ENCODE assay signal across 8 cellular contexts in genomic region chr1:975896-976683, GRCh38. TPM values are rescaled to one million over a fixed set of nuclear protein-coding genes. Genes with fewer than 3 reads are reported as not detected.
DNase-seq lines count a peak whose midpoint lies in the region; ATAC-seq, FAIRE-seq and TF ChIP-seq lines count a peak whose summit lies in the region.

No MANE protein-coding gene starts in this region.

- BruUV-seq in K562 (replicated peaks; lab: Mats Ljungman, UMichigan) = no TSS peak

- H3K9me1 ChIP-seq in K562 (ENCODE audit: control insufficient read depth, insufficient read depth, low read length) = no peaks in the 10 kb centered on the region

- in situ Hi-C loops in K562 (cut with MboI) = no loop called here

- peak overlapping the region in 1 of 2 experiments; percentile 77; a peak in 2 of 4 replicates for H3K9ac ChIP-seq in K562 (ENCODE audit: insufficient read depth in 1 of 2, low read depth in 2 of 2, low read length in 2 of 2)

- ATAC-seq in K562 (peak; percentile 76), HG02840 (IDR thresholded peaks at IDR 0.05; ENCODE audit: low FRiP score, unreplicated experiment) (no peak)

- H3K27ac ChIP-seq in K562 (ENCODE audit: extremely low read depth, low read depth, low read length) = no peak overlapping the region

- intact Hi-C loops in K562 (cut with micrococcal nuclease) = loop anchor here (2.0 kb wide), 1 partner anchor 71 kb away; no protein-coding TSS in a partner anchor

- H3K27me3 ChIP-seq in K562 (ENCODE audit: control insufficient read depth in 2 of 2, insufficient read depth in 2 of 2, low read length in 2 of 2) (peaks cover 11 to 67% of the 10 kb centered on the region in 2 experiments; a peak in 4 of 5 replicates), kidney epithelial cell (ENCODE audit: control insufficient read depth, insufficient read depth, low read length) (peaks cover 18% of the 10 kb centered on the region)

- WGBS in K562 (ENCODE audit: insufficient coverage, low coverage, missing lambda C conversion rate) = 6% methylated on average over 38 of the region's 40 CpGs

- no peak for TF ChIP-seq EP300 in K562 (IDR thresholded peaks at IDR 0.05; ENCODE audit: low read length)

- H3K36me3 ChIP-seq in K562 (ENCODE audit: control insufficient read depth, insufficient read depth, low read length) (no peaks in the 10 kb centered on the region), kidney epithelial cell (ENCODE audit: control insufficient read depth, insufficient read depth, low read length) (no peaks in the 10 kb centered on the region)

- peak; percentile 71 for TF ChIP-seq CTCF in GM12865 (IDR thresholded peaks at IDR 0.05; ENCODE audit: insufficient read depth, low read depth, low read length, missing control alignments)
- TF ChIP-seq CTCF in LNCAP (IDR thresholded peaks at IDR 0.05) = peak; percentile 56
- TF ChIP-seq CTCF in K562 (IDR thresholded peaks at IDR 0.05 in 2 of 3, conservative IDR thresholded peaks at IDR 0.05 in 1 of 3; ENCODE audit: insufficient read depth in 2 of 3, low read depth in 1 of 3, low read length in 3 of 3) = peak; percentile 63 to 74 (median 70)
- peak; percentile 90 for TF ChIP-seq CTCF in kidney epithelial cell (IDR thresholded peaks at IDR 0.05; ENCODE audit: insufficient read depth, low read length, poor library complexity, severe bottlenecking)

- peak overlapping the region; percentile 28 for H3K4me2 ChIP-seq in K562 (ENCODE audit: insufficient read depth, low read length)

- peaks cover 8% of the 10 kb centered on the region; the same call in 1 of the 2 replicates for H4K20me1 ChIP-seq in K562 (replicated peaks; ENCODE audit: control insufficient read depth, insufficient read depth, low read length)

- H2AFZ ChIP-seq in K562 (ENCODE audit: low read depth, low read length) = peak overlapping the region; percentile 57

- peak; percentile 66 to 74 for TF ChIP-seq RAD21 in K562 (CRISPR knock-in tag; conservative IDR thresholded peaks at IDR 0.05 in 1 of 2, IDR thresholded peaks at IDR 0.05 in 1 of 2)

- DNase-seq in A172 (ENCODE audit: low spot score) (peak; percentile 66), GM12865 (ENCODE audit: low read depth) (peak; percentile 81), T follicular helper cell (ENCODE audit: low read depth) (peak; percentile 30), K562 (ENCODE audit: extremely low read depth in 1 of 4, low spot score in 3 of 4) (peak; percentile 51 to 64 (median 55)), kidney epithelial cell (ENCODE audit: low read depth) (no peak)
- DNase-seq in stimulated activated CD4-positive, alpha-beta T cell treated with anti-CD3 and anti-CD28 coated beads, TNF-alpha, amount 100 ng/mL, for 4 hours (ENCODE audit: low read depth in 3 of 3) = peak; percentile 35 to 50 (median 49)

- H3K4me1 ChIP-seq in K562 (replicated peaks in 1 of 2; ENCODE audit: control insufficient read depth in 2 of 2, insufficient read depth in 2 of 2, low read length in 2 of 2) = peaks cover 0 to 82% of the 10 kb centered on the region in 2 experiments; a peak in 3 of 5 replicates

- FAIRE-seq in K562 (lab: Jason Lieb, UNC) = peak; percentile 46

- H3K79me2 ChIP-seq in K562 (ENCODE audit: control insufficient read depth, insufficient read depth, low read length) = no peaks in the 10 kb centered on the region

- no peak for TF ChIP-seq POLR2A in K562 (conservative IDR thresholded peaks at IDR 0.05)

- POLR2A ChIA-PET in K562 (lab: Yijun Ruan, JAX) = interaction anchor here (0.6 to 2.2 kb wide), 3 partner anchors 9 to 677 kb away, joined by 3 to 10 read pairs (median 3); partner anchors contain the start of gene PLEKHN1

- H3K9me3 ChIP-seq in K562 (replicated peaks; ENCODE audit: control insufficient read depth, insufficient read depth, low read depth, low read length) = no peaks in the 10 kb centered on the region

- H3K4me3 ChIP-seq in GM12865 (ENCODE audit: low read depth, low read length) (no peak overlapping the region), K562 (peak overlapping the region; percentile 9; the same call in 1 of the 2 replicates), kidney epithelial cell (ENCODE audit: low read depth, low read length) (peak overlapping the region; percentile 3)

- CTCF ChIA-PET in K562 (lab: Yijun Ruan, JAX; ENCODE audit: low intra/inter-chr PET ratio) = interaction anchor here (1.5 kb wide), 1 partner anchor 107 kb away, joined by 5 read pairs; no protein-coding TSS in a partner anchor

RNA-seq across cellular contexts. Expression of gene PERM1, which starts 5.8 kb away (rescaled TPM):
- 0.29 TPM in 1 of 2 replicates, not detected in the other for total RNA-seq in A172 (2014; rRNA removed; shearing (Covaris generic))
- total RNA-seq in K562 (2011; cell fraction: chromatin; rRNA removed; ENCODE audit: low replicate concordance) = 0.30 and 1.0 TPM in 2 replicates
- 0.39 and 0.67 TPM in 2 replicates for total RNA-seq in K562 (2011; cell fraction: nucleolus; rRNA removed)
- 0.23 and 0.29 TPM in 2 replicates for total RNA-seq in K562 (2011; cell fraction: nucleoplasm; rRNA removed)
- not detected in 2 replicates for total RNA-seq in K562 (2014; rRNA removed)
- not detected in 2 replicates for total RNA-seq in K562 (2014; rRNA removed; fragmentation: Illumina TruSeq; extraction: Trizol)
- total RNA-seq in K562 (2015; rRNA removed; fragmentation: Illumina TruSeq; extraction: Trizol) = not detected in 2 replicates
- not detected in 2 replicates for total RNA-seq in K562 (2021)
- polyA plus RNA-seq in K562 (2011; rRNA removed) = 0.04 TPM in 1 of 2 replicates, not detected in the other
- polyA plus RNA-seq in K562 (2011; cell fraction: cytosol; rRNA removed) = 0.06 TPM in 1 of 2 replicates, not detected in the other
- 0.18 and 0.25 TPM in 2 replicates for polyA plus RNA-seq in K562 (2011; cell fraction: nucleus; rRNA removed)
- 0.46 and 0.48 TPM in 2 replicates for polyA plus RNA-seq in K562 (2012)
- not detected in 2 replicates for polyA plus RNA-seq in K562 (2014; fragmentation: Illumina TruSeq; extraction: Trizol)
- polyA plus RNA-seq in K562 (2014; fragmentation: Nextera tagmentation; extraction: Ambion mirVana) = not detected
- not detected in 2 replicates for polyA plus RNA-seq in K562 (2014; rRNA removed)
- polyA minus RNA-seq in K562 (2011; rRNA and poly(A)+ RNA removed) = not detected in 2 replicates
- not detected in 2 replicates for polyA minus RNA-seq in K562 (2011; cell fraction: cytosol; rRNA and poly(A)+ RNA removed)
- 0.33 TPM in 1 of 2 replicates, not detected in the other for polyA minus RNA-seq in K562 (2011; cell fraction: nucleus; rRNA and poly(A)+ RNA removed)
- total RNA-seq in kidney epithelial cell = 0.34 TPM in 1 of 2 replicates, not detected in the other

RNA-seq across cellular contexts. Expression of gene PLEKHN1, which starts 9.8 kb away (rescaled TPM):
- total RNA-seq in A172 (2014; rRNA removed; shearing (Covaris generic)) = 0.62 and 0.93 TPM in 2 replicates
- total RNA-seq in K562 (2011; cell fraction: chromatin; rRNA removed; ENCODE audit: low replicate concordance) = 0.99 and 3.5 TPM in 2 replicates
- total RNA-seq in K562 (2011; cell fraction: nucleolus; rRNA removed) = 1.2 and 2.6 TPM in 2 replicates
- 0.88 and 1.6 TPM in 2 replicates for total RNA-seq in K562 (2011; cell fraction: nucleoplasm; rRNA removed)
- total RNA-seq in K562 (2014; rRNA removed) (0.09 and 0.69 TPM in 2 replicates), K562 (2014; rRNA removed; fragmentation: Illumina TruSeq; extraction: Trizol) (0.07 TPM in 1 of 2 replicates, not detected in the other), K562 (2015; rRNA removed; fragmentation: Illumina TruSeq; extraction: Trizol) (0.11 and 0.18 TPM in 2 replicates), K562 (2021) (1.2 and 1.5 TPM in 2 replicates), kidney epithelial cell (13.2 and 13.3 TPM in 2 replicates)
- polyA plus RNA-seq in K562 (2011; rRNA removed) (0.13 and 0.34 TPM in 2 replicates), K562 (2014; fragmentation: Illumina TruSeq; extraction: Trizol) (0.13 and 0.69 TPM in 2 replicates), K562 (2014; fragmentation: Nextera tagmentation; extraction: Ambion mirVana) (not detected), K562 (2014; rRNA removed) (0.52 and 0.80 TPM in 2 replicates)
- 0.12 and 0.37 TPM in 2 replicates for polyA plus RNA-seq in K562 (2011; cell fraction: cytosol; rRNA removed)
- polyA plus RNA-seq in K562 (2011; cell fraction: nucleus; rRNA removed) = 2.6 and 3.6 TPM in 2 replicates
- 0.47 and 1.4 TPM in 2 replicates for polyA plus RNA-seq in K562 (2012)
- polyA minus RNA-seq in K562 (2011; rRNA and poly(A)+ RNA removed) = not detected in 2 replicates
- polyA minus RNA-seq in K562 (2011; cell fraction: cytosol; rRNA and poly(A)+ RNA removed) = 0.55 TPM in 1 of 2 replicates, not detected in the other
- polyA minus RNA-seq in K562 (2011; cell fraction: nucleus; rRNA and poly(A)+ RNA removed) = 1.3 and 1.8 TPM in 2 replicates

RNA-seq across cellular contexts. Expression of gene KLHL17, which starts 15.7 kb away (rescaled TPM):
- 2.9 and 8.0 TPM in 2 replicates for total RNA-seq in A172 (2014; rRNA removed; shearing (Covaris generic))
- 105 and 413 TPM in 2 replicates for total RNA-seq in K562 (2011; cell fraction: chromatin; rRNA removed; ENCODE audit: low replicate concordance)
- total RNA-seq in K562 (2011; cell fraction: nucleolus; rRNA removed) = 347 and 361 TPM in 2 replicates
- total RNA-seq in K562 (2011; cell fraction: nucleoplasm; rRNA removed) = 167 and 188 TPM in 2 replicates
- total RNA-seq in K562 (2014; rRNA removed) = 30.7 and 30.8 TPM in 2 replicates
- total RNA-seq in K562 (2014; rRNA removed; fragmentation: Illumina TruSeq; extraction: Trizol) = 1.5 and 2.9 TPM in 2 replicates
- 13.0 and 16.3 TPM in 2 replicates for total RNA-seq in K562 (2015; rRNA removed; fragmentation: Illumina TruSeq; extraction: Trizol)
- 58.1 and 71.4 TPM in 2 replicates for total RNA-seq in K562 (2021)
- 18.6 and 49.7 TPM in 2 replicates for polyA plus RNA-seq in K562 (2011; rRNA removed)
- polyA plus RNA-seq in K562 (2011; cell fraction: cytosol; rRNA removed) = 22.8 and 35.9 TPM in 2 replicates
- 819 and 946 TPM in 2 replicates for polyA plus RNA-seq in K562 (2011; cell fraction: nucleus; rRNA removed)
- 31.2 and 45.6 TPM in 2 replicates for polyA plus RNA-seq in K562 (2012)
- 7.2 and 22.1 TPM in 2 replicates for polyA plus RNA-seq in K562 (2014; fragmentation: Illumina TruSeq; extraction: Trizol)
- polyA plus RNA-seq in K562 (2014; fragmentation: Nextera tagmentation; extraction: Ambion mirVana) = under 1 TPM; 0.14 to 0.55 TPM
- 67.3 and 84.8 TPM in 2 replicates for polyA plus RNA-seq in K562 (2014; rRNA removed)
- polyA minus RNA-seq in K562 (2011; rRNA and poly(A)+ RNA removed) = 3.4 and 5.1 TPM in 2 replicates
- 8.9 and 14.1 TPM in 2 replicates for polyA minus RNA-seq in K562 (2011; cell fraction: cytosol; rRNA and poly(A)+ RNA removed)
- polyA minus RNA-seq in K562 (2011; cell fraction: nucleus; rRNA and poly(A)+ RNA removed) = 72.0 and 97.5 TPM in 2 replicates
- total RNA-seq in kidney epithelial cell = 16.9 and 21.4 TPM in 2 replicates

RNA-seq across cellular contexts. Expression of gene NOC2L, which starts 17.0 kb away (rescaled TPM):
- 68.7 and 72.8 TPM in 2 replicates for total RNA-seq in A172 (2014; rRNA removed; shearing (Covaris generic))
- total RNA-seq in K562 (2011; cell fraction: chromatin; rRNA removed; ENCODE audit: low replicate concordance) = 185 and 348 TPM in 2 replicates
- total RNA-seq in K562 (2011; cell fraction: nucleolus; rRNA removed) = 202 and 208 TPM in 2 replicates
- 191 and 196 TPM in 2 replicates for total RNA-seq in K562 (2011; cell fraction: nucleoplasm; rRNA removed)
- 363 and 418 TPM in 2 replicates for total RNA-seq in K562 (2014; rRNA removed)
- 111 and 128 TPM in 2 replicates for total RNA-seq in K562 (2014; rRNA removed; fragmentation: Illumina TruSeq; extraction: Trizol)
- total RNA-seq in K562 (2015; rRNA removed; fragmentation: Illumina TruSeq; extraction: Trizol) = 214 and 216 TPM in 2 replicates
- 407 and 410 TPM in 2 replicates for total RNA-seq in K562 (2021)
- 86.6 and 118 TPM in 2 replicates for polyA plus RNA-seq in K562 (2011; rRNA removed)
- 166 and 242 TPM in 2 replicates for polyA plus RNA-seq in K562 (2011; cell fraction: cytosol; rRNA removed)
- 153 and 201 TPM in 2 replicates for polyA plus RNA-seq in K562 (2011; cell fraction: nucleus; rRNA removed)
- polyA plus RNA-seq in K562 (2012) = 162 and 252 TPM in 2 replicates
- polyA plus RNA-seq in K562 (2014; fragmentation: Illumina TruSeq; extraction: Trizol) = 200 and 279 TPM in 2 replicates
- polyA plus RNA-seq in K562 (2014; fragmentation: Nextera tagmentation; extraction: Ambion mirVana) = 1 to 10 TPM; 4.0 to 9.7 TPM
- 260 and 299 TPM in 2 replicates for polyA plus RNA-seq in K562 (2014; rRNA removed)
- 113 and 170 TPM in 2 replicates for polyA minus RNA-seq in K562 (2011; rRNA and poly(A)+ RNA removed)
- 169 and 187 TPM in 2 replicates for polyA minus RNA-seq in K562 (2011; cell fraction: cytosol; rRNA and poly(A)+ RNA removed)
- polyA minus RNA-seq in K562 (2011; cell fraction: nucleus; rRNA and poly(A)+ RNA removed) = 36.1 and 52.3 TPM in 2 replicates
- 95.6 and 98.8 TPM in 2 replicates for total RNA-seq in kidney epithelial cell

RNA-seq across cellular contexts. Expression of gene HES4, which starts 23.8 kb away (rescaled TPM):
- total RNA-seq in A172 (2014; rRNA removed; shearing (Covaris generic)) = 10.0 and 20.7 TPM in 2 replicates
- total RNA-seq in K562 (2011; cell fraction: chromatin; rRNA removed; ENCODE audit: low replicate concordance) = 5.7 and 23.9 TPM in 2 replicates
- 54.5 and 57.7 TPM in 2 replicates for total RNA-seq in K562 (2011; cell fraction: nucleolus; rRNA removed)
- 14.9 and 19.0 TPM in 2 replicates for total RNA-seq in K562 (2011; cell fraction: nucleoplasm; rRNA removed)
- 41.4 and 49.2 TPM in 2 replicates for total RNA-seq in K562 (2014; rRNA removed)
- total RNA-seq in K562 (2014; rRNA removed; fragmentation: Illumina TruSeq; extraction: Trizol) = 0.25 TPM in 1 of 2 replicates, not detected in the other
- 1.9 TPM in 2 replicates for total RNA-seq in K562 (2015; rRNA removed; fragmentation: Illumina TruSeq; extraction: Trizol)
- 40.5 and 44.3 TPM in 2 replicates for total RNA-seq in K562 (2021)
- polyA plus RNA-seq in K562 (2011; rRNA removed) = 5.3 and 10.4 TPM in 2 replicates
- 18.6 and 66.9 TPM in 2 replicates for polyA plus RNA-seq in K562 (2011; cell fraction: cytosol; rRNA removed)
- 86.7 and 173 TPM in 2 replicates for polyA plus RNA-seq in K562 (2011; cell fraction: nucleus; rRNA removed)
- polyA plus RNA-seq in K562 (2012) = 8.3 and 15.7 TPM in 2 replicates
- polyA plus RNA-seq in K562 (2014; fragmentation: Illumina TruSeq; extraction: Trizol) = 0.21 and 0.61 TPM in 2 replicates
- polyA plus RNA-seq in K562 (2014; fragmentation: Nextera tagmentation; extraction: Ambion mirVana) = not detected
- 33.7 and 43.7 TPM in 2 replicates for polyA plus RNA-seq in K562 (2014; rRNA removed)
- 0.21 TPM in 1 of 2 replicates, not detected in the other for polyA minus RNA-seq in K562 (2011; rRNA and poly(A)+ RNA removed)
- polyA minus RNA-seq in K562 (2011; cell fraction: cytosol; rRNA and poly(A)+ RNA removed) = 3.6 and 11.6 TPM in 2 replicates
- polyA minus RNA-seq in K562 (2011; cell fraction: nucleus; rRNA and poly(A)+ RNA removed) = 7.2 and 11.6 TPM in 2 replicates
- total RNA-seq in kidney epithelial cell = 160 and 184 TPM in 2 replicates
